ENCODE assay signal across 27 cellular contexts in genomic region chr12:128693115-128693514, GRCh38.
"Had no signal": no experiment of that assay in that cellular context is flagged by ENCODE, and none has a peak within 500 bp of the region (broad histone marks: within the 10 kb centered on the region; RNA-seq: fewer than 3 reads in every experiment).

No MANE protein-coding gene starts in this region.

- H3K9me3 Mint-ChIP-seq: activated naive CD8-positive, alpha-beta T cell treated with anti-CD3 and anti-CD28 coated beads for 36 hours had no signal

- H3K27me3 ChIP-seq: brain microvascular endothelial cell, MG63 had no signal

- H3K9me3 ChIP-seq: MG63 had no signal

- H3K36me3 ChIP-seq: brain microvascular endothelial cell, MG63, WERI-Rb-1 had no signal

- H3K4me1 Mint-ChIP-seq: activated CD4-positive, alpha-beta T cell treated with anti-CD3 and anti-CD28 coated beads, Interleukin-2, amount 10 ng/mL, durations not matched to agents 24 days and 14 days; activated naive CD8-positive, alpha-beta T cell treated with anti-CD3 and anti-CD28 coated beads for 36 hours had no signal

- H3K4me3 Mint-ChIP-seq: activated CD4-positive, alpha-beta T cell treated with anti-CD3 and anti-CD28 coated beads, Interleukin-2, amount 10 ng/mL, durations not matched to agents 24 days and 14 days; activated CD8-positive, alpha-beta T cell treated with anti-CD3 and anti-CD28 coated beads for 36 hours; activated naive CD8-positive, alpha-beta T cell treated with anti-CD3 and anti-CD28 coated beads for 36 hours; activated T-cell treated with anti-CD3 and anti-CD28 coated beads, Interleukin-2, amount 50 U/mL, for 24 hours had no signal

- H3K36me3 Mint-ChIP-seq: activated naive CD8-positive, alpha-beta T cell treated with anti-CD3 and anti-CD28 coated beads for 36 hours had no signal

- H3K27ac ChIP-seq: brain microvascular endothelial cell, WERI-Rb-1 had no signal

- H3K27ac Mint-ChIP-seq: activated CD4-positive, alpha-beta T cell treated with anti-CD3 and anti-CD28 coated beads, Interleukin-2, amount 10 ng/mL, durations not matched to agents 24 days and 14 days; activated CD8-positive, alpha-beta T cell treated with anti-CD3 and anti-CD28 coated beads for 36 hours; activated naive CD8-positive, alpha-beta T cell treated with anti-CD3 and anti-CD28 coated beads for 36 hours; activated T-cell treated with anti-CD3 and anti-CD28 coated beads, Interleukin-2, amount 50 U/mL, for 24 hours; activated T-helper 2 cell treated with anti-CD3 and anti-CD28 coated beads, Interferon-gamma antibody, Interleukin-2, Interleukin-4, amounts not matched to agents 10 μg/mL and 5 μg/mL and 100 μg/mL, durations not matched to agents 14 hours and 24 hours and 36 hours had no signal

- DNase-seq: activated CD4-positive, alpha-beta T cell treated with anti-CD3 and anti-CD28 coated beads, Interleukin-2, amount 10 ng/mL, durations not matched to agents 24 days and 14 days; activated CD4-positive, alpha-beta T cell treated with anti-CD3 and anti-CD28 coated beads, Interleukin-2, amount 50 U/mL, for 4 hours; activated CD8-positive, alpha-beta T cell treated with anti-CD3 and anti-CD28 coated beads for 36 hours; activated naive CD4-positive, alpha-beta T cell; activated naive CD4-positive, alpha-beta T cell treated with anti-CD3 and anti-CD28 coated beads, Interleukin-2, amount 50 U/mL, for 16 hours; activated naive CD8-positive, alpha-beta T cell treated with anti-CD3 and anti-CD28 coated beads for 36 hours; activated T-cell treated with anti-CD3 and anti-CD28 coated beads, Interleukin-2, amount 50 U/mL, for 24 hours; amniotic stem cell; aorta; brain microvascular endothelial cell; Kasumi-1; KG1; MG63; NCI-H1092; NCI-H1436 treated with DMSO at 0.1 percent for 48 hours; NCI-H1694 treated with DMSO at 0.1 percent for 48 hours; NCI-H2029; NCI-H345; NCI-H524 treated with DMSO at 0.1 percent for 48 hours; OCI-M1; Right ventricle myocardium superior; SW 1271; T-helper 1 cell; T-helper 2 cell; T-helper 9 cell had no signal

- H3K4me3 ChIP-seq: MG63 had no signal

- ATAC-seq: activated CD8-positive, alpha-beta T cell treated with anti-CD3 and anti-CD28 coated beads for 36 hours had no signal

- H3K27me3 Mint-ChIP-seq: activated CD4-positive, alpha-beta T cell treated with anti-CD3 and anti-CD28 coated beads, Interleukin-2, amount 10 ng/mL, durations not matched to agents 24 days and 14 days; activated CD8-positive, alpha-beta T cell treated with anti-CD3 and anti-CD28 coated beads for 36 hours; activated naive CD8-positive, alpha-beta T cell treated with anti-CD3 and anti-CD28 coated beads for 36 hours; activated T-cell treated with anti-CD3 and anti-CD28 coated beads, Interleukin-2, amount 50 U/mL, for 24 hours had no signal
